ENCODE assay signal across 1 cellular context in the genomic region with DNA sequence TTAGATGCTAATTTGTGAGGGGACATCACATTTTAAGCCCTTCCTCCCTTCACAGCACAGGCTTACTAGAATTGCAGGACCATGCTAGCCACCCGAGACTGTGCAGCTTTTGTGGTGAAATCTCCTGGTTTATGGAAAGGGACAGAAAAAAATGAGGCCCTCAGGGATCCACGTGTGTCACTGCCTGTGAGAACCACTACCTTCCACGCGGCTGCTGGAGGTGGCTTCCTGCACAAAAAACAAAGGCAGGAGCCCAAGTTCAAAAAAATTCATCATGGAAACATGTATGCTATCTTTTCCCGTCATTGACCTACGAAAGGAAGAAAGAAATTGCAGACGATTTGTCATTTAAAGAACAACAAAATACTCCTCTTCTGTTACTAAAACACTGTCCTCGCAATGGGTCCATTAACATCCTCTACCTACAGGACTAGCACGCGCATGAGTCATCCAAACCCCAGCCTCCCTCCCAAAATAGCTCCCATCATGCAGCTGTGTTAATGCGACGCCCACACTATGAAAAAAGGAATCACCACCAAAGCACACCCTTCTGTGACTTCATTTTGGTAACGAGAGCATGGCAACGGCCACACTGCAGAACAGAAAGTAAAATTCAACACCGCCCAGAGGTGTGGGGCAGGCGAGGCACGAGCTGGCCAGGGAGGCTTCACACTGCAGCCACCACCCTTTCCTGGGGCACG.
TF ChIP-seq lines count a peak whose summit lies in the region.

No MANE protein-coding gene starts in this region.

TF ChIP-seq in WTC11, 78 proteins besides CTCF, POLR2A, EP300 and RAD21 (continued from another document):
- TF ChIP-seq, protein P1, sequence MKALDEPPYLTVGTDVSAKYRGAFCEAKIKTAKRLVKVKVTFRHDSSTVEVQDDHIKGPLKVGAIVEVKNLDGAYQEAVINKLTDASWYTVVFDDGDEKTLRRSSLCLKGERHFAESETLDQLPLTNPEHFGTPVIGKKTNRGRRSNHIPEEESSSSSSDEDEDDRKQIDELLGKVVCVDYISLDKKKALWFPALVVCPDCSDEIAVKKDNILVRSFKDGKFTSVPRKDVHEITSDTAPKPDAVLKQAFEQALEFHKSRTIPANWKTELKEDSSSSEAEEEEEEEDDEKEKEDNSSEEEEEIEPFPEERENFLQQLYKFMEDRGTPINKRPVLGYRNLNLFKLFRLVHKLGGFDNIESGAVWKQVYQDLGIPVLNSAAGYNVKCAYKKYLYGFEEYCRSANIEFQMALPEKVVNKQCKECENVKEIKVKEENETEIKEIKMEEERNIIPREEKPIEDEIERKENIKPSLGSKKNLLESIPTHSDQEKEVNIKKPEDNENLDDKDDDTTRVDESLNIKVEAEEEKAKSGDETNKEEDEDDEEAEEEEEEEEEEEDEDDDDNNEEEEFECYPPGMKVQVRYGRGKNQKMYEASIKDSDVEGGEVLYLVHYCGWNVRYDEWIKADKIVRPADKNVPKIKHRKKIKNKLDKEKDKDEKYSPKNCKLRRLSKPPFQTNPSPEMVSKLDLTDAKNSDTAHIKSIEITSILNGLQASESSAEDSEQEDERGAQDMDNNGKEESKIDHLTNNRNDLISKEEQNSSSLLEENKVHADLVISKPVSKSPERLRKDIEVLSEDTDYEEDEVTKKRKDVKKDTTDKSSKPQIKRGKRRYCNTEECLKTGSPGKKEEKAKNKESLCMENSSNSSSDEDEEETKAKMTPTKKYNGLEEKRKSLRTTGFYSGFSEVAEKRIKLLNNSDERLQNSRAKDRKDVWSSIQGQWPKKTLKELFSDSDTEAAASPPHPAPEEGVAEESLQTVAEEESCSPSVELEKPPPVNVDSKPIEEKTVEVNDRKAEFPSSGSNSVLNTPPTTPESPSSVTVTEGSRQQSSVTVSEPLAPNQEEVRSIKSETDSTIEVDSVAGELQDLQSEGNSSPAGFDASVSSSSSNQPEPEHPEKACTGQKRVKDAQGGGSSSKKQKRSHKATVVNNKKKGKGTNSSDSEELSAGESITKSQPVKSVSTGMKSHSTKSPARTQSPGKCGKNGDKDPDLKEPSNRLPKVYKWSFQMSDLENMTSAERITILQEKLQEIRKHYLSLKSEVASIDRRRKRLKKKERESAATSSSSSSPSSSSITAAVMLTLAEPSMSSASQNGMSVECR (CRISPR knock-in tag; IDR thresholded peaks at IDR 0.05; ENCODE audit: borderline replicate concordance) = no peak
- TF ChIP-seq NR2C2 (CRISPR knock-in tag; IDR thresholded peaks at IDR 0.05) (no peak), ATF1 (CRISPR knock-in tag; IDR thresholded peaks at IDR 0.05) (no peak)
- TF ChIP-seq, protein P2, sequence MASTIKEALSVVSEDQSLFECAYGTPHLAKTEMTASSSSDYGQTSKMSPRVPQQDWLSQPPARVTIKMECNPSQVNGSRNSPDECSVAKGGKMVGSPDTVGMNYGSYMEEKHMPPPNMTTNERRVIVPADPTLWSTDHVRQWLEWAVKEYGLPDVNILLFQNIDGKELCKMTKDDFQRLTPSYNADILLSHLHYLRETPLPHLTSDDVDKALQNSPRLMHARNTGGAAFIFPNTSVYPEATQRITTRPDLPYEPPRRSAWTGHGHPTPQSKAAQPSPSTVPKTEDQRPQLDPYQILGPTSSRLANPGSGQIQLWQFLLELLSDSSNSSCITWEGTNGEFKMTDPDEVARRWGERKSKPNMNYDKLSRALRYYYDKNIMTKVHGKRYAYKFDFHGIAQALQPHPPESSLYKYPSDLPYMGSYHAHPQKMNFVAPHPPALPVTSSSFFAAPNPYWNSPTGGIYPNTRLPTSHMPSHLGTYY (CRISPR knock-in tag; IDR thresholded peaks at IDR 0.05) = no peak
